ENCODE assay signal across 9 cellular contexts in the genomic region with DNA sequence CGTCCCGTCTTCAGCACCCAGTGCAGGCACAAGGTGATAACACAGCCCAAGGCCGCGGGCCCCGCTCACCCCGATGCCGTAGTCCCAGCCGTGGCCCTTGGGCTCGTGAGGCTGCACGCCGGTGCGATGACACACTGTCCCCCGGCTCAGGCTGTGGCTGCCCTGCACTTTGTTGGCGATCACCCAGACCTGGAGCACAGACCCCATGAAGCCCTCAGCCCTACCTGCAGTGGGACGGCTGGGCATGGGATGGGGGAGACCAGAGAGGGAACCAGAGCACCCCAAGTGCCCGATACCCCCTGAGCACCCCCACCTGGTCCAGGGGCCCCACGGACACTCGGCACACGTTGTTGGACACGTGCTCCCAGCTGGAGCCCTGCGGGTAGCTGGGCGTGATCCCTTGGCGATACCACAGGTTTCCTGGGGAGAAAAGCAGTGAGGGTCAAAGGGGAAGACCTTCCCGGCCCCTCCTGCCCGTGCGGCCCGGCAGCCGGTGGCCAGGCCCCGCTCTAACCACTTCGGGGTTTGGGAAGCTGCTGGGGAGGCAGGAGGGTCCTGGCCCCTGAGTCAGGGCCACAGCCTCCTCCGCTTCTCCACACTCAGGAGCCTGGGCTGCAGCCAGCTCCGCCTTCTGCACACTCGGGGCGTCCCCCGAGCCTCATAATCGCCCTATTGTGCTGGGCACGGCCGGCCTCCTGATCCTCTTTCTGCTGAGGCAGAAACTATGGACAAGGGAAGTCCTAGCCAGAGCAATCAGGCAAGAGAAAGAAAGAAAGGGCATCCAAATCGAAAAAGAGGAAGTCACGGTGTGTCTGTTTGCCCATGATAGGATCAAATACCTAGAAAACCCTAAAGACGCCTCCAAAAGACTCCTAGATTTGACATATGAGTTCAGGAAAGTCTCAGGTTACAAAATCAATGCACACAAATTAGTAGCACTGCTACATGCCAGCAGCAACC. TPM values are rescaled to one million over a fixed set of nuclear protein-coding genes. Genes with fewer than 3 reads are reported as not detected.
DNase-seq lines count a peak whose midpoint lies in the region; ATAC-seq and TF ChIP-seq lines count a peak whose summit lies in the region.
"Had no signal": no experiment of that assay in that cellular context is flagged by ENCODE, and none has a peak within 500 bp of the region (broad histone marks: within the 10 kb centered on the region; RNA-seq: fewer than 3 reads in every experiment).

No MANE protein-coding gene starts in this region.

- H3K4me1 ChIP-seq in BLaER1, result peaks cover 32% of the 10 kb centered on the region
- no peaks in the 10 kb centered on the region for H3K4me1 ChIP-seq in right lobe of liver

- ATAC-seq in activated B cell treated with CpG ODN at 0.5 μM for 24 hours (ENCODE audit: low read depth) (peak; percentile 53), right lobe of liver (peak in 3 of 4 donors; percentile 6 to 45 (median 9)), HG02642 (IDR thresholded peaks at IDR 0.05; ENCODE audit: poor library complexity, unreplicated experiment) (no peak), HG03139 (IDR thresholded peaks at IDR 0.05; ENCODE audit: unreplicated experiment) (no peak), GM21381 (IDR thresholded peaks at IDR 0.05; ENCODE audit: unreplicated experiment) (no peak)

- no peaks in the 10 kb centered on the region for H3K27me3 Mint-ChIP-seq in activated B cell treated with CpG ODN at 0.5 μM for 24 hours

- peaks cover 21% of the 10 kb centered on the region for H3K4me1 Mint-ChIP-seq in activated B cell treated with CpG ODN at 0.5 μM for 24 hours

- peak overlapping the region; percentile 54; the same call in 1 of the 2 replicates for H3K9ac ChIP-seq in BLaER1

- H3K4me2 ChIP-seq in BLaER1, result peak overlapping the region; percentile 89

- DNase-seq in Kasumi-1 (lab: John Stamatoyannopoulos, UW), result peak; percentile 79 to 86
- DNase-seq in activated B cell treated with CpG ODN at 0.5 μM for 24 hours, result no peak
- peak in 2 of 3 donors; percentile 23 to 58 for DNase-seq in right lobe of liver
- DNase-seq in OCI-M2 (lab: John Stamatoyannopoulos, UW; ENCODE audit: unreplicated experiment), result no peak
- DNase-seq: WERI-Rb-1 had no signal

- peak overlapping the region; percentile 17; the same call in 1 of the 2 replicates for H3K4me3 ChIP-seq in BLaER1
- no peak overlapping the region for H3K4me3 ChIP-seq in right lobe of liver

- peaks cover 31% of the 10 kb centered on the region for H3K36me3 ChIP-seq in BLaER1
- peaks cover 0 to 5% (median 0%) of the 10 kb centered on the region in 4 donors for H3K36me3 ChIP-seq in right lobe of liver

- H3K9me3 Mint-ChIP-seq in activated B cell treated with CpG ODN at 0.5 μM for 24 hours, result no peaks in the 10 kb centered on the region

- 60% methylated on average over 13 of the region's 41 CpGs for WGBS in right lobe of liver (ENCODE audit: insufficient coverage, low coverage, low lambda C conversion rate, missing lambda C conversion rate)

- CTCF ChIA-PET in activated B cell treated with CpG ODN at 0.5 μM for 24 hours (lab: Charles Lee), result no interaction called here

- H3K27ac ChIP-seq in BLaER1 (peak overlapping the region; percentile 75), right lobe of liver (no peak overlapping the region)
- H3K27ac ChIP-seq: WERI-Rb-1 had no signal

- intact Hi-C loops in activated B cell treated with CpG ODN at 0.5 μM for 24 hours (cut with micrococcal nuclease) (loop anchor here (1.0 to 5.0 kb wide), 2 partner anchors 16 to 34 kb away; a partner anchor contains a TSS), right lobe of liver (cut with DNase I) (no loop called here)

- H3K9me3 ChIP-seq in BLaER1 (no peaks in the 10 kb centered on the region), right lobe of liver (no peaks in the 10 kb centered on the region)

- POLR2A ChIA-PET in activated B cell treated with CpG ODN at 0.5 μM for 24 hours (lab: Charles Lee), result no interaction called here

- TF ChIP-seq POLR2A in right lobe of liver (IDR thresholded peaks at IDR 0.05), result no peak

- H3K4me3 Mint-ChIP-seq in activated B cell treated with CpG ODN at 0.5 μM for 24 hours, result peak overlapping the region; percentile 21

- H3K36me3 Mint-ChIP-seq in activated B cell treated with CpG ODN at 0.5 μM for 24 hours (ENCODE audit: low read depth), result peaks cover 16% of the 10 kb centered on the region

- H3K27ac Mint-ChIP-seq in activated B cell treated with CpG ODN at 0.5 μM for 24 hours, result no peak overlapping the region

- no peaks in the 10 kb centered on the region for H4K20me1 ChIP-seq in BLaER1

- TF ChIP-seq CTCF in activated B cell treated with CpG ODN at 0.5 μM for 24 hours (IDR thresholded peaks at IDR 0.05), result no peak
- no peak for TF ChIP-seq CTCF in right lobe of liver (IDR thresholded peaks at IDR 0.05)

- H3K27me3 ChIP-seq in BLaER1 (no peaks in the 10 kb centered on the region), right lobe of liver (no peaks in the 10 kb centered on the region)

RNA-seq across cellular contexts. Expression of a gene that starts 6.7 kb away (rescaled TPM):
- 0.35 TPM in 1 of 2 replicates, not detected in the other for total RNA-seq in activated B cell treated with CpG ODN at 0.5 μM for 24 hours
- 10 to 100 TPM in 2 of 6 experiments, 1 to 10 TPM in 4; 2.3 to 25.9 (median 5.3) TPM for total RNA-seq in right lobe of liver

RNA-seq across cellular contexts. Expression of a gene that starts 34.1 kb away (rescaled TPM):
- 24.6 and 34.5 TPM in 2 replicates for total RNA-seq in activated B cell treated with CpG ODN at 0.5 μM for 24 hours
- 10 to 100 TPM in 5 of 6 experiments, 1 to 10 TPM in 1; 9.4 to 14.9 (median 12.4) TPM for total RNA-seq in right lobe of liver

Comparison
In these comparisons a context has a peak if more than half of its experiments do, and no peak if none do; other contexts are left out.
1. DNase-seq: peak in Kasumi-1 (2 of 2) and right lobe of liver (2 of 3); none in activated B cell treated with CpG ODN at 0.5 μM for 24 hours (single experiment) and OCI-M2 (single experiment).
2. ATAC-seq: peak in activated B cell treated with CpG ODN at 0.5 μM for 24 hours (single experiment) and right lobe of liver (3 of 4); none in HG02642 (single experiment), HG03139 (single experiment) and GM21381 (single experiment).